ENCODE assay signal across 19 cellular contexts in genomic region chr1:8854270-8854669, GRCh38. TPM values are rescaled to one million over a fixed set of nuclear protein-coding genes. Genes with fewer than 3 reads are reported as not detected.
DNase-seq lines count a peak whose midpoint lies in the region; ATAC-seq, FAIRE-seq and TF ChIP-seq lines count a peak whose summit lies in the region.
"Had no signal": no experiment of that assay in that cellular context is flagged by ENCODE, and none has a peak within 500 bp of the region (broad histone marks: within the 10 kb centered on the region; RNA-seq: fewer than 3 reads in every experiment).

No MANE protein-coding gene starts in this region.

- no peak overlapping the region for H2BK20ac ChIP-seq in IMR-90 (ENCODE audit: low read depth, low read length)

- SMC1A ChIA-PET in GM12878 (lab: Charles Lee; ENCODE audit: uncharacterized antibody, unreplicated experiment) = no interaction called here

- no peak for TF ChIP-seq EP300 in GM12878 (IDR thresholded peaks at IDR 0.05; ENCODE audit: borderline replicate concordance in 1 of 2, control insufficient read depth in 1 of 2, low read depth in 2 of 2, low read length in 2 of 2)

- no peaks in the 10 kb centered on the region for H3K79me2 ChIP-seq in GM12878 (ENCODE audit: control insufficient read depth, insufficient read depth, low read length)

- no peak overlapping the region for H3K14ac ChIP-seq in IMR-90 (replicated peaks; ENCODE audit: low read depth, low read length)

- no peak for ATAC-seq in CD8-positive, alpha-beta T cell
- ATAC-seq in IMR-90 (ENCODE audit: low read depth) (no peak), GM12878 (no peak), HG02852 (IDR thresholded peaks at IDR 0.05; ENCODE audit: unreplicated experiment) (no peak), GM21825 (IDR thresholded peaks at IDR 0.05; ENCODE audit: unreplicated experiment) (no peak)

- intact Hi-C loops in CD8-positive, alpha-beta T cell (cut with DNase I, micrococcal nuclease) = no loop called here
- intact Hi-C loops in IMR-90 (cut with micrococcal nuclease) = loop anchor here (10.0 kb wide), 1 partner anchor 389 kb away; no protein-coding TSS in a partner anchor
- intact Hi-C loops in GM12878 (cut with micrococcal nuclease; ENCODE audit: unreplicated experiment) = no loop called here

- no peak overlapping the region for H3K4me3 ChIP-seq in CD8-positive, alpha-beta T cell (ENCODE audit: low read depth, low read length)
- H3K4me3 ChIP-seq in IMR-90 (ENCODE audit: insufficient read depth, low read depth, low read length) (no peak overlapping the region), GM12878 (no peak overlapping the region), liver (ENCODE audit: low read depth in 1 of 3, low read length in 3 of 3) (no peak overlapping the region)
- H3K4me3 ChIP-seq: SJCRH30 had no signal

- H3K4me2 ChIP-seq in IMR-90 (ENCODE audit: low read depth, low read length) (no peak overlapping the region), GM12878 (ENCODE audit: control insufficient read depth, insufficient read depth) (no peak overlapping the region)
- H3K4me2 ChIP-seq: KMS-11 had no signal

- TF ChIP-seq CTCF in CD8-positive, alpha-beta T cell (IDR thresholded peaks at IDR 0.05) = no peak
- TF ChIP-seq CTCF in IMR-90 (conservative IDR thresholded peaks at IDR 0.05; ENCODE audit: low read depth, low read length) (no peak), GM12878 (IDR thresholded peaks at IDR 0.05 in 2 of 3, conservative IDR thresholded peaks at IDR 0.05 in 1 of 3; ENCODE audit: control insufficient read depth in 2 of 3, extremely low read depth in 1 of 3, insufficient read depth in 1 of 3, low read depth in 3 of 3, low read length in 3 of 3) (no peak), liver (IDR thresholded peaks at IDR 0.05; ENCODE audit: low read depth, low read length, missing input control) (no peak)

- peaks cover 27% of the 10 kb centered on the region for H4K20me1 ChIP-seq in IMR-90 (ENCODE audit: insufficient read depth, low read length)
- H4K20me1 ChIP-seq in GM12878 (ENCODE audit: control insufficient read depth, insufficient read depth) = 0 out of 2 replicates have a peak, but pooled peaks cover 4% of the 10 kb centered on the region

- H4K5ac ChIP-seq in IMR-90 (ENCODE audit: low read depth, low read length) = no peak overlapping the region

- no peak overlapping the region for H4K8ac ChIP-seq in IMR-90 (ENCODE audit: low read depth in 2 of 2, low read length in 2 of 2)

- CTCF ChIA-PET in CD8-positive, alpha-beta T cell (lab: Charles Lee) = interaction anchor here (0.6 to 3.5 kb wide), 3 partner anchors 128 to 293 kb away, joined by 3 to 16 read pairs (median 7); no protein-coding TSS in a partner anchor
- CTCF ChIA-PET in IMR-90 (lab: Yijun Ruan, JAX) = no interaction called here
- CTCF ChIA-PET in GM12878 (lab: Yijun Ruan, JAX) = interaction anchor here (0.7 kb wide), 1 partner anchor 127 kb away, joined by 3 read pairs; no protein-coding TSS in a partner anchor

- no peak overlapping the region for H2BK15ac ChIP-seq in IMR-90 (ENCODE audit: low read depth, low read length)

- H3K23ac ChIP-seq in IMR-90 (ENCODE audit: low read depth, low read length) = no peak overlapping the region

- no peak overlapping the region for H3K27ac ChIP-seq in CD8-positive, alpha-beta T cell (ENCODE audit: low read depth, low read length)
- H3K27ac ChIP-seq in IMR-90 (ENCODE audit: insufficient read depth, low read length) (no peak overlapping the region), GM12878 (ENCODE audit: control insufficient read depth, insufficient read depth) (no peak overlapping the region), liver (ENCODE audit: low read depth in 1 of 2, low read length in 2 of 2) (peak overlapping the region; percentile 28 to 53)
- H3K27ac ChIP-seq: KMS-11, SJCRH30 had no signal

- H3K9me3 ChIP-seq in CD8-positive, alpha-beta T cell (ENCODE audit: low read length) = no peaks in the 10 kb centered on the region
- H3K9me3 ChIP-seq in IMR-90 (ENCODE audit: control insufficient read depth, insufficient read depth, low read length) (no peaks in the 10 kb centered on the region), GM12878 (replicated peaks; ENCODE audit: control insufficient read depth, insufficient read depth, low read length) (no peaks in the 10 kb centered on the region; the same call in 2 of the 3 replicates), liver (ENCODE audit: control insufficient read depth in 4 of 4, low read length in 3 of 4) (no peaks in the 10 kb centered on the region)
- H3K9me3 ChIP-seq: SJCRH30 had no signal

- no TSS peak for BruUV-seq in IMR-90 (replicated peaks; lab: Mats Ljungman, UMichigan)
- BruUV-seq in GM12878 (replicated peaks; lab: Mats Ljungman, UMichigan) = no TSS peak

- H3K27ac Mint-ChIP-seq in CD8-positive, alpha-beta T cell = peak overlapping the region; percentile 13
- H3K27ac Mint-ChIP-seq: CD14-positive monocyte; T-helper 1 cell treated with Interleukin-12 subunit alpha and Interleukin-12 subunit beta and Interleukin-4 antibody, amounts not matched to agents 30 μg/mL and 1 μg/mL, for 36 hours had no signal

- no peak for FAIRE-seq in GM12878 (lab: Jason Lieb, UNC)
- FAIRE-seq: GM12891, GM18507 had no signal

- POLR2A ChIA-PET in CD8-positive, alpha-beta T cell (lab: Charles Lee) = no interaction called here
- POLR2A ChIA-PET in IMR-90 (lab: Charles Lee; ENCODE audit: unreplicated experiment) = no interaction called here
- POLR2A ChIA-PET in GM12878 (lab: Charles Lee) = no interaction called here

- TF ChIP-seq POLR2A in IMR-90 (IDR thresholded peaks at IDR 0.05; ENCODE audit: low read depth, low read length) = no peak
- TF ChIP-seq POLR2A in GM12878 (IDR thresholded peaks at IDR 0.05; ENCODE audit: low read depth, low read length) = no peak

- no peak overlapping the region for H4K91ac ChIP-seq in IMR-90 (ENCODE audit: insufficient read depth, low read depth, low read length)

- no peak overlapping the region for H3K4me3 Mint-ChIP-seq in CD8-positive, alpha-beta T cell
- H3K4me3 Mint-ChIP-seq: CD14-positive monocyte; T-helper 1 cell treated with Interleukin-12 subunit alpha and Interleukin-12 subunit beta and Interleukin-4 antibody, amounts not matched to agents 30 μg/mL and 1 μg/mL, for 36 hours had no signal

- no peak overlapping the region for H2AK9ac ChIP-seq in IMR-90 (replicated peaks; ENCODE audit: low read depth, low read length, poor library complexity)

- H3K4me1 Mint-ChIP-seq in CD8-positive, alpha-beta T cell (ENCODE audit: low read depth) = peaks cover 10% of the 10 kb centered on the region

- DNase-seq in CD8-positive, alpha-beta T cell = no peak
- no peak for DNase-seq in IMR-90
- no peak for DNase-seq in GM12878 (ENCODE audit: low read depth, low spot score)
- DNase-seq in amniotic stem cell (lab: John Stamatoyannopoulos, UW) = no peak
- DNase-seq: DMS153, NCI-H1417, NCI-H1930, NCI-H345, NCI-H526 treated with DMSO at 0.1 percent for 48 hours, RPMI8226, SJCRH30 had no signal

- in situ Hi-C loops in IMR-90 (cut with MboI; ENCODE audit: low sequenced_read_pairs) (loop anchor here (25.0 kb wide), 1 partner anchor 867 kb away; no protein-coding TSS in a partner anchor), GM12878 (cut with MboI) (no loop called here)

- 84% methylated on average over 5 of the region's 6 CpGs; no CpG with 5 or more reads in 1 of the 2 experiments for WGBS in IMR-90 (ENCODE audit: extremely low coverage in 2 of 2, insufficient read length in 1 of 2), 2 experiments
- 69% methylated on average over 6 of the region's 6 CpGs for WGBS in GM12878 (ENCODE audit: insufficient coverage, insufficient replicate concordance, low lambda C conversion rate, missing lambda C conversion rate)
- 87% methylated on average over 6 of the region's 6 CpGs for WGBS in liver

- H2AK5ac ChIP-seq in IMR-90 (ENCODE audit: low read depth, low read length) = no peak overlapping the region

- H3K4me1 ChIP-seq in CD8-positive, alpha-beta T cell (ENCODE audit: insufficient read depth, low read length) = no peaks in the 10 kb centered on the region
- peaks cover 7% of the 10 kb centered on the region for H3K4me1 ChIP-seq in IMR-90 (ENCODE audit: control insufficient read depth, insufficient read depth, low read length)
- no peaks in the 10 kb centered on the region for H3K4me1 ChIP-seq in GM12878 (ENCODE audit: control insufficient read depth, insufficient read depth, low read length)
- peaks cover 0 to 25% (median 23%) of the 10 kb centered on the region in 4 donors for H3K4me1 ChIP-seq in liver (ENCODE audit: control insufficient read depth in 4 of 4, insufficient read depth in 4 of 4, low read length in 3 of 4)
- H3K4me1 ChIP-seq: SJCRH30 had no signal

- dilution Hi-C loops in IMR-90 (cut with HindIII; ENCODE audit: low sequenced_read_pairs, unreplicated experiment) = no loop called here

- H3K36me3 ChIP-seq in CD8-positive, alpha-beta T cell (ENCODE audit: insufficient read depth, low read length) = peaks cover 17% of the 10 kb centered on the region
- H3K36me3 ChIP-seq in IMR-90 (ENCODE audit: control insufficient read depth, insufficient read depth, low read length) (peaks cover 17% of the 10 kb centered on the region), GM12878 (ENCODE audit: control insufficient read depth in 2 of 2, insufficient read depth in 2 of 2, low read length in 1 of 2) (peaks cover 3 to 9% of the 10 kb centered on the region in 2 experiments; a peak in 3 of 4 replicates), liver (ENCODE audit: control insufficient read depth in 4 of 4, insufficient read depth in 3 of 4, low read depth in 1 of 4, low read length in 3 of 4) (peaks cover 0 to 10% (median 4%) of the 10 kb centered on the region in 4 donors)

- TF ChIP-seq RAD21 in IMR-90 (IDR thresholded peaks at IDR 0.05; ENCODE audit: low read length) = no peak
- no peak for TF ChIP-seq RAD21 in GM12878 (IDR thresholded peaks at IDR 0.05; ENCODE audit: insufficient read depth, low read depth, low read length)
- no peak for TF ChIP-seq RAD21 in liver (IDR thresholded peaks at IDR 0.05)

- no peaks in the 10 kb centered on the region for H3K27me3 ChIP-seq in CD8-positive, alpha-beta T cell (ENCODE audit: insufficient read depth, low read length)
- H3K27me3 ChIP-seq in IMR-90 (ENCODE audit: control insufficient read depth, insufficient read depth, low read length) (no peaks in the 10 kb centered on the region), GM12878 (replicated peaks in 1 of 2; ENCODE audit: control insufficient read depth in 2 of 2, insufficient read depth in 2 of 2, low read length in 1 of 2) (no peaks in the 10 kb centered on the region), liver (ENCODE audit: control insufficient read depth in 4 of 4, insufficient read depth in 4 of 4, low read length in 3 of 4) (no peaks in the 10 kb centered on the region)
- H3K27me3 ChIP-seq: SJCRH30 had no signal

- peaks cover 32% of the 10 kb centered on the region for H3K36me3 Mint-ChIP-seq in CD8-positive, alpha-beta T cell

- peaks cover 0 to 7% of the 10 kb centered on the region in 2 experiments; a peak in 3 of 4 replicates for H3K79me1 ChIP-seq in IMR-90 (ENCODE audit: low read depth in 1 of 2, low read length in 2 of 2)

- RAD21 ChIA-PET in GM12878 (lab: Charles Lee; ENCODE audit: unreplicated experiment) = no interaction called here

- H3K56ac ChIP-seq in IMR-90 (ENCODE audit: extremely low read depth, insufficient read depth, low read length) = no peak overlapping the region

- no peaks in the 10 kb centered on the region for H3K9me3 Mint-ChIP-seq in CD8-positive, alpha-beta T cell
- H3K9me3 Mint-ChIP-seq: T-helper 1 cell treated with Interleukin-12 subunit alpha and Interleukin-12 subunit beta and Interleukin-4 antibody, amounts not matched to agents 30 μg/mL and 1 μg/mL, for 36 hours had no signal

- H3K18ac ChIP-seq in IMR-90 (ENCODE audit: low read depth, low read length) = no peak overlapping the region

- peak overlapping the region; percentile 28 for H2AFZ ChIP-seq in IMR-90 (replicated peaks; ENCODE audit: low read length, poor library complexity)
- H2AFZ ChIP-seq in GM12878 (ENCODE audit: control insufficient read depth, low read depth, low read length) = no peak overlapping the region

- peaks cover 3% of the 10 kb centered on the region; the same call in 1 of the 2 replicates for H3K9me1 ChIP-seq in IMR-90 (ENCODE audit: insufficient read depth, low read length)

- no peaks in the 10 kb centered on the region for H3K27me3 Mint-ChIP-seq in CD8-positive, alpha-beta T cell (ENCODE audit: low read depth)

- H3K9ac ChIP-seq in IMR-90 (ENCODE audit: low read depth, low read length) (no peak overlapping the region), GM12878 (ENCODE audit: control insufficient read depth, insufficient read depth, low read length) (no peak overlapping the region), liver (ENCODE audit: low read depth in 1 of 2, low read length in 2 of 2) (no peak overlapping the region)
- H3K9ac ChIP-seq: KMS-11 had no signal

- H2BK5ac ChIP-seq in IMR-90 (ENCODE audit: low read depth, low read length, poor library complexity, severe bottlenecking) = no peak overlapping the region

- no peak overlapping the region for H2BK120ac ChIP-seq in IMR-90 (ENCODE audit: low read depth, low read length)

- H3K4ac ChIP-seq in IMR-90 (ENCODE audit: low read depth, low read length) = no peak overlapping the region

RNA-seq across cellular contexts. Expression of gene ENO1, which starts 24.2 kb away (rescaled TPM):
- 100 to 1,000 TPM; 130 to 136 TPM for total RNA-seq in CD8-positive, alpha-beta T cell
- total RNA-seq in IMR-90 (2012; rRNA removed) = 2,952 and 3,643 TPM in 2 replicates
- 2,094 and 2,125 TPM in 2 replicates for polyA plus RNA-seq in IMR-90 (2012; rRNA removed)
- polyA plus RNA-seq in IMR-90 (2012; cell fraction: cytosol; rRNA removed) = 1,308 and 1,582 TPM in 2 replicates
- polyA plus RNA-seq in IMR-90 (2012; cell fraction: nucleus; rRNA removed; ENCODE audit: low replicate concordance) = 1,133 and 1,170 TPM in 2 replicates
- 1,080 and 1,100 TPM in 2 replicates for total RNA-seq in GM12878 (2013; cell fraction: nucleolus; rRNA removed)
- total RNA-seq in GM12878 (2014; rRNA removed) = 2,091 and 2,104 TPM in 2 replicates
- total RNA-seq in GM12878 (2014; rRNA removed; fragmentation: Illumina TruSeq; extraction: Trizol) = 1,863 and 1,937 TPM in 2 replicates
- total RNA-seq in GM12878 (2021) = 1,850 and 1,883 TPM in 2 replicates
- 1,510 TPM for polyA plus RNA-seq in GM12878 (2011; ENCODE audit: low read depth)
- polyA plus RNA-seq in GM12878 (2011; rRNA removed) = 3,232 and 3,745 TPM in 2 replicates
- 3,954 and 4,686 TPM in 2 replicates for polyA plus RNA-seq in GM12878 (2011; cell fraction: cytosol; rRNA removed)
- polyA plus RNA-seq in GM12878 (2011; cell fraction: nucleus; rRNA removed) = 2,823 and 3,284 TPM in 2 replicates
- 2,617 and 3,014 TPM in 2 replicates for polyA plus RNA-seq in GM12878 (2012)
- polyA plus RNA-seq in GM12878 (2014; fragmentation: Illumina TruSeq; extraction: Trizol) = 1,358 and 1,983 TPM in 2 replicates
- polyA plus RNA-seq in GM12878 (2014; fragmentation: Nextera tagmentation; extraction: Ambion mirVana) = 1,000 to 10,000 TPM; 3,300 to 4,219 TPM
- 1,935 and 1,951 TPM in 2 replicates for polyA plus RNA-seq in GM12878 (2014; rRNA removed)
- polyA plus RNA-seq in GM12878 (2016; fragmentation: Nextera tagmentation; extraction: Ambion mirVana) = 1,000 to 10,000 TPM; 2,558 to 2,669 TPM
- polyA minus RNA-seq in GM12878 (2011; rRNA and poly(A)+ RNA removed) = 3,220 and 5,413 TPM in 2 replicates
- polyA minus RNA-seq in GM12878 (2011; cell fraction: cytosol; rRNA and poly(A)+ RNA removed) = 1,559 and 1,564 TPM in 2 replicates
- polyA minus RNA-seq in GM12878 (2011; cell fraction: nucleus; rRNA and poly(A)+ RNA removed) = 601 and 693 TPM in 2 replicates
- 100 to 1,000 TPM; 270 to 394 TPM for total RNA-seq in liver
- 100 to 1,000 TPM; 365 to 499 TPM for polyA plus RNA-seq in liver

RNA-seq across cellular contexts. Expression of gene RERE, which starts 36.8 kb away (rescaled TPM):
- total RNA-seq in CD8-positive, alpha-beta T cell = 10 to 100 TPM; 62.8 to 68.4 TPM
- total RNA-seq in IMR-90 (2012; rRNA removed) (11.5 and 15.8 TPM in 2 replicates), GM12878 (2014; rRNA removed) (27.6 and 41.7 TPM in 2 replicates), GM12878 (2014; rRNA removed; fragmentation: Illumina TruSeq; extraction: Trizol) (14.6 and 20.3 TPM in 2 replicates), GM12878 (2021) (58.9 and 60.5 TPM in 2 replicates), liver (10 to 100 TPM; 37.1 to 49.1 TPM)
- polyA plus RNA-seq in IMR-90 (2012; rRNA removed) (13.5 and 25.1 TPM in 2 replicates), GM12878 (2011; rRNA removed) (7.0 and 8.9 TPM in 2 replicates), GM12878 (2014; fragmentation: Illumina TruSeq; extraction: Trizol) (21.2 and 25.3 TPM in 2 replicates), GM12878 (2014; fragmentation: Nextera tagmentation; extraction: Ambion mirVana) (1 to 10 TPM; 5.2 to 5.9 TPM), GM12878 (2014; rRNA removed) (20.9 and 23.0 TPM in 2 replicates), GM12878 (2016; fragmentation: Nextera tagmentation; extraction: Ambion mirVana) (10 to 100 TPM; 15.8 to 20.2 TPM), liver (10 to 100 TPM in 1 of 2 donors, 1 to 10 TPM in 1; 9.8 to 12.6 TPM)
- 7.6 and 12.1 TPM in 2 replicates for polyA plus RNA-seq in IMR-90 (2012; cell fraction: cytosol; rRNA removed)
- 27.4 and 39.6 TPM in 2 replicates for polyA plus RNA-seq in IMR-90 (2012; cell fraction: nucleus; rRNA removed; ENCODE audit: low replicate concordance)
- total RNA-seq in GM12878 (2013; cell fraction: nucleolus; rRNA removed) = 221 and 235 TPM in 2 replicates
- 14.5 TPM for polyA plus RNA-seq in GM12878 (2011; ENCODE audit: low read depth)
- 6.9 and 8.9 TPM in 2 replicates for polyA plus RNA-seq in GM12878 (2011; cell fraction: cytosol; rRNA removed)
- polyA plus RNA-seq in GM12878 (2011; cell fraction: nucleus; rRNA removed) = 35.2 and 62.7 TPM in 2 replicates
- 21.5 and 24.0 TPM in 2 replicates for polyA plus RNA-seq in GM12878 (2012)
- 76.2 and 90.7 TPM in 2 replicates for polyA minus RNA-seq in GM12878 (2011; rRNA and poly(A)+ RNA removed)
- 35.8 and 43.2 TPM in 2 replicates for polyA minus RNA-seq in GM12878 (2011; cell fraction: cytosol; rRNA and poly(A)+ RNA removed)
- 57.2 and 65.5 TPM in 2 replicates for polyA minus RNA-seq in GM12878 (2011; cell fraction: nucleus; rRNA and poly(A)+ RNA removed)

Comparison
In these comparisons a context has a peak if more than half of its experiments do, and no peak if none do; other contexts are left out.
1. H3K27ac ChIP-seq: peak in liver (2 of 2); none in CD8-positive, alpha-beta T cell (single experiment), IMR-90 (single experiment) and GM12878 (single experiment).